1 cellular context compared by ENCODE assay signal in the genomic region with DNA sequence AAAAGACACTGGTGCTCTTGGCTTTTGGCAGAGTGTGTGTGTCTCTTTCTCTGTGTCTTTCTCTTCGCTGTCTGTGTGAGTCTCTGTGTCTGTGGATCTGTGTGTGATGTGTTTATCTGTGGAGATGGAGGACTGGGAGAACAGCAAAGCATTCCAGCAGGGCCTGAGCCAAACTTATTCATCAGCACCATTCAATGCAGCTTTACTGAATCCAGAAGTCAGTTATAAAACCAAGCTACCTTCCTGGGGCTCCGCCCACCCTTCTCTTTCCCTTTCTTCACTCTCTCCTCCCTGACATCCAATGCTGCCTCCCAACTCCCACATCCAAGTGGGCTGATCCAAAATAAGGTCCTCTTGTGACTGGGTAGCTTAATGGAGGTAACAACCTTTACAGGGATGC.
TF ChIP-seq lines count a peak whose summit lies in the region.

No MANE protein-coding gene starts in this region.

TF ChIP-seq in H1, 55 proteins besides CTCF, POLR2A, EP300 and RAD21:
- TF ChIP-seq RXRA (IDR thresholded peaks at IDR 0.05; ENCODE audit: insufficient read depth, low read depth, low read length) (no peak), TAF7 (optimal IDR thresholded peaks at IDR 0.05; ENCODE audit: borderline replicate concordance, low read depth, low read length) (no peak), MAFK (IDR thresholded peaks at IDR 0.05; ENCODE audit: low read depth, low read length) (no peak), CTBP2 (IDR thresholded peaks at IDR 0.05; ENCODE audit: borderline replicate concordance, insufficient read depth, insufficient read length, low read length) (no peak), SUZ12 (IDR thresholded peaks at IDR 0.05; ENCODE audit: low read length) (no peak), TBP (IDR thresholded peaks at IDR 0.05; ENCODE audit: low read depth, low read length) (no peak), FOSL1 (IDR thresholded peaks at IDR 0.05; ENCODE audit: insufficient read depth, low read depth, low read length) (no peak), RNF2 (IDR thresholded peaks at IDR 0.05; ENCODE audit: borderline replicate concordance, low read depth, low read length, missing control alignments, poor library complexity, severe bottlenecking) (no peak), HDAC6 (IDR thresholded peaks at IDR 0.05; ENCODE audit: low read depth, low read length) (no peak), KDM4A (IDR thresholded peaks at IDR 0.05; ENCODE audit: low read depth, low read length, severe bottlenecking) (no peak)
- TF ChIP-seq, protein P1, sequence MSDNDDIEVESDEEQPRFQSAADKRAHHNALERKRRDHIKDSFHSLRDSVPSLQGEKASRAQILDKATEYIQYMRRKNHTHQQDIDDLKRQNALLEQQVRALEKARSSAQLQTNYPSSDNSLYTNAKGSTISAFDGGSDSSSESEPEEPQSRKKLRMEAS (IDR thresholded peaks at IDR 0.05) = no peak
